8 cellular contexts compared by ENCODE assay signal in the genomic region with DNA sequence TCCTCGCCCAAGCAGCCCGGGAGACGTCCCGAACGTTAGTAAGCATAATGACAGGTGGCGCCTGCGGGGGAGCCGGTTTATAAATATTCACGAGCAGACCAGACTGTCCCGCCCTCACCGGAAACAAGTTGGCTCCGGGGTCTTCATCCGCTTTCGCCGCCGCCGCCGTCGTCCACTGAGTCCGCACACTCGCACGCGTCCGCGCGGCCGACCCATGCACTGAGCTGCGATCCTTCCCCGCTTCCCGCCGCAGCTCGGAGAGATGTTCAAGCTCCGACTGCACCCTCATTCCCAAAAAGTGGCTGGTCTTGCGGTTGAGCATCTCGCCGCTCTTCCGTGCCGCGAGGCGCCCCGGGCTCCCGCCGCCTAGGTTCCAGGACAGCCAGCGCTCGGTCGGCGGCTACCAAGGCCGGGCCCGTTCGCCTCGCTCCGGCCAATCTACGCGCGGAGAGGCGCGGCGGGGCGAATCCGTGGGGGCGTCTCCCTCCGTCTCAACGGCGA. TPM values are rescaled to one million over a fixed set of nuclear protein-coding genes. Genes with fewer than 3 reads are reported as not detected.
A peak's percentile ranks its signal among the peaks of the same experiment; 100 is the strongest.
DNase-seq lines count a peak whose midpoint lies in the region; ATAC-seq and TF ChIP-seq lines count a peak whose summit lies in the region.

No MANE protein-coding gene starts in this region.

- DNase-seq in A673 (ENCODE audit: low spot score) (peak; percentile 60), OCI-LY7 (ENCODE audit: low spot score) (peak; percentile 83), glutamatergic neuron (no peak), prostate gland (ENCODE audit: low spot score) (no peak), cerebellar nuclear complex (lab: John Stamatoyannopoulos, UW) (no peak)
- peak; percentile 43 to 54 for DNase-seq in activated T-cell treated with anti-CD3 and anti-CD28 coated beads, Interleukin-2, amount 50 U/mL, for 72 hours

- H3K27me3 Mint-ChIP-seq in activated T-cell treated with anti-CD3 and anti-CD28 coated beads, Interleukin-2, amount 50 U/mL, for 72 hours (ENCODE audit: low read depth), result no peaks in the 10 kb centered on the region
- H3K27me3 Mint-ChIP-seq in glutamatergic neuron (ENCODE audit: unreplicated experiment), result peaks cover 7% of the 10 kb centered on the region

- H3K4me1 Mint-ChIP-seq in activated T-cell treated with anti-CD3 and anti-CD28 coated beads, Interleukin-2, amount 50 U/mL, for 72 hours (ENCODE audit: low read depth), result peaks cover 28% of the 10 kb centered on the region
- peaks cover 13% of the 10 kb centered on the region for H3K4me1 Mint-ChIP-seq in glutamatergic neuron (ENCODE audit: low read depth, unreplicated experiment)

- intact Hi-C loops in A673 (cut with micrococcal nuclease; ENCODE audit: unreplicated experiment) (no loop called here), OCI-LY7 (cut with micrococcal nuclease; ENCODE audit: unreplicated experiment) (no loop called here), prostate gland (cut with DNase I) (loop anchor here (2.0 kb wide), 1 partner anchor 15 kb away; no protein-coding TSS in a partner anchor)

- WGBS in prostate gland, result under 1% methylated on average over 54 of the region's 64 CpGs

- no peaks in the 10 kb centered on the region for H3K27me3 ChIP-seq in A673 (replicated peaks; ENCODE audit: insufficient read depth, low read depth, low read length, poor library complexity)
- no peaks in the 10 kb centered on the region for H3K27me3 ChIP-seq in prostate gland (replicated peaks; ENCODE audit: insufficient read depth)

- H3K27ac ChIP-seq in A673 (ENCODE audit: low read depth, low read length, poor library complexity, severe bottlenecking) (peak overlapping the region; percentile 62), OCI-LY7 (ENCODE audit: low read depth, low read length, poor library complexity, severe bottlenecking) (peak overlapping the region; percentile 57), prostate gland (peak overlapping the region; percentile 86 to 92)

- no peaks in the 10 kb centered on the region for H4K20me1 ChIP-seq in OCI-LY7 (ENCODE audit: insufficient read depth, low read length)

- H3K36me3 ChIP-seq in A673 (ENCODE audit: insufficient read depth, low read length, poor library complexity, severe bottlenecking) (peaks cover 41% of the 10 kb centered on the region), OCI-LY7 (ENCODE audit: insufficient read depth, low read length) (peaks cover 69% of the 10 kb centered on the region), prostate gland (peaks cover 10 to 11% of the 10 kb centered on the region in 2 donors)

- TF ChIP-seq CTCF in A673 (conservative IDR thresholded peaks at IDR 0.05; ENCODE audit: low read depth, low read length) (no peak), OCI-LY7 (conservative IDR thresholded peaks at IDR 0.05; ENCODE audit: low read length) (no peak), glutamatergic neuron (IDR thresholded peaks at IDR 0.05; ENCODE audit: partially characterized antibody, unreplicated experiment) (no peak), prostate gland (IDR thresholded peaks at IDR 0.05) (no peak)

- no peak for TF ChIP-seq POLR2A in prostate gland (IDR thresholded peaks at IDR 0.05)

- peaks cover 3 to 11% of the 10 kb centered on the region in 2 donors for H3K36me3 Mint-ChIP-seq in activated T-cell treated with anti-CD3 and anti-CD28 coated beads, Interleukin-2, amount 50 U/mL, for 72 hours (ENCODE audit: insufficient read depth in 2 of 2)
- H3K36me3 Mint-ChIP-seq in glutamatergic neuron (ENCODE audit: unreplicated experiment), result peaks cover 6% of the 10 kb centered on the region

- H3K4me1 ChIP-seq in A673 (ENCODE audit: insufficient read depth, low read length, poor library complexity, severe bottlenecking), result peaks cover 10% of the 10 kb centered on the region
- peaks cover 45% of the 10 kb centered on the region for H3K4me1 ChIP-seq in OCI-LY7 (ENCODE audit: insufficient read depth, low read length, poor library complexity, severe bottlenecking)
- peaks cover 16% of the 10 kb centered on the region for H3K4me1 ChIP-seq in prostate gland (replicated peaks)

- H3K4me2 ChIP-seq in OCI-LY7 (ENCODE audit: low read length), result peak overlapping the region; percentile 95

- peaks cover 20% of the 10 kb centered on the region; the same call in 1 of the 2 replicates for H3K79me2 ChIP-seq in OCI-LY7 (ENCODE audit: insufficient read depth, low read depth, low read length)

- H3K9me3 ChIP-seq in A673 (ENCODE audit: low read depth, low read length, poor library complexity, severe bottlenecking), result no peaks in the 10 kb centered on the region
- no peaks in the 10 kb centered on the region for H3K9me3 ChIP-seq in OCI-LY7 (ENCODE audit: low read length)
- H3K9me3 ChIP-seq in prostate gland, result no peaks in the 10 kb centered on the region

- H3K4me3 Mint-ChIP-seq in activated T-cell treated with anti-CD3 and anti-CD28 coated beads, Interleukin-2, amount 50 U/mL, for 72 hours, result peak overlapping the region; percentile 93 to 97
- peak overlapping the region; percentile 93 for H3K4me3 Mint-ChIP-seq in glutamatergic neuron (ENCODE audit: unreplicated experiment)

- H3K4me3 ChIP-seq in A673 (ENCODE audit: low read depth, low read length, poor library complexity, severe bottlenecking) (peak overlapping the region; percentile 72), OCI-LY7 (ENCODE audit: low read depth, low read length, poor library complexity, severe bottlenecking) (peak overlapping the region; percentile 84), prostate gland (peak overlapping the region; percentile 56 to 80)

- POLR2A ChIA-PET in A673 (lab: Charles Lee; ENCODE audit: low non-redundant PET) (no interaction called here), OCI-LY7 (lab: Charles Lee) (no interaction called here)

- no peaks in the 10 kb centered on the region for H3K9me3 Mint-ChIP-seq in activated T-cell treated with anti-CD3 and anti-CD28 coated beads, Interleukin-2, amount 50 U/mL, for 72 hours
- peaks cover 7% of the 10 kb centered on the region for H3K9me3 Mint-ChIP-seq in glutamatergic neuron (ENCODE audit: unreplicated experiment)

- no TSS peak for BruUV-seq in A673 (replicated peaks; lab: Mats Ljungman, UMichigan)
- no TSS peak for BruUV-seq in OCI-LY7 (replicated peaks; lab: Mats Ljungman, UMichigan)

- H3K9me2 ChIP-seq in OCI-LY7 (ENCODE audit: insufficient read depth, low read length), result no peaks in the 10 kb centered on the region

- peak; percentile 30 for ATAC-seq in GM18867 (IDR thresholded peaks at IDR 0.05; ENCODE audit: unreplicated experiment)
- peak; percentile 13 for ATAC-seq in HG03108 (IDR thresholded peaks at IDR 0.05; ENCODE audit: unreplicated experiment)
- peak; percentile 48 to 49 for ATAC-seq in activated T-cell treated with anti-CD3 and anti-CD28 coated beads, Interleukin-2, amount 50 U/mL, for 72 hours (replicated peaks in 1 of 2)

- H2AFZ ChIP-seq in OCI-LY7 (ENCODE audit: low read length), result peak overlapping the region; percentile 65; the same call in 1 of the 2 replicates

- CTCF ChIA-PET in A673 (lab: Charles Lee), result no interaction called here
- CTCF ChIA-PET in OCI-LY7 (lab: Charles Lee; ENCODE audit: unreplicated experiment), result no interaction called here

- peak overlapping the region; percentile 93 for H3K27ac Mint-ChIP-seq in activated T-cell treated with anti-CD3 and anti-CD28 coated beads, Interleukin-2, amount 50 U/mL, for 72 hours
- peak overlapping the region; percentile 56 for H3K27ac Mint-ChIP-seq in glutamatergic neuron (ENCODE audit: unreplicated experiment)

RNA-seq across cellular contexts. Expression of gene CFAP119, which starts 0.4 kb away (rescaled TPM):
- total RNA-seq in A673 (2021) (11.7 and 14.1 TPM in 2 replicates), OCI-LY7 (2022) (25.0 and 27.4 TPM in 2 replicates), glutamatergic neuron (ENCODE audit: unreplicated experiment) (10.9 TPM), prostate gland (10 to 100 TPM in 1 of 2 donors, 1 to 10 TPM in 1; 3.1 to 13.2 TPM)
- 20.7 and 27.4 TPM in 2 replicates for total RNA-seq in OCI-LY7 (2014; rRNA removed; shearing (Covaris generic))
- total RNA-seq in activated T-cell treated with anti-CD3 and anti-CD28 coated beads, Interleukin-2, amount 50 U/mL, for 72 hours, result 1 to 10 TPM; 3.2 to 4.7 TPM

RNA-seq across cellular contexts. Expression of gene RNF40, which starts 0.6 kb away (rescaled TPM):
- 132 and 145 TPM in 2 replicates for total RNA-seq in A673 (2021)
- total RNA-seq in OCI-LY7 (2014; rRNA removed; shearing (Covaris generic)), result 54.8 and 70.5 TPM in 2 replicates
- total RNA-seq in OCI-LY7 (2022), result 108 and 120 TPM in 2 replicates
- total RNA-seq in activated T-cell treated with anti-CD3 and anti-CD28 coated beads, Interleukin-2, amount 50 U/mL, for 72 hours, result 10 to 100 TPM; 60.2 to 63.5 TPM
- 182 TPM for total RNA-seq in glutamatergic neuron (ENCODE audit: unreplicated experiment)
- total RNA-seq in prostate gland, result 100 to 1,000 TPM in 1 of 2 donors, 10 to 100 TPM in 1; 89.9 to 113 TPM

RNA-seq across cellular contexts. Expression of gene PHKG2, which starts 13.3 kb away (rescaled TPM):
- 35.3 and 37.8 TPM in 2 replicates for total RNA-seq in A673 (2021)
- 37.6 and 40.5 TPM in 2 replicates for total RNA-seq in OCI-LY7 (2014; rRNA removed; shearing (Covaris generic))
- total RNA-seq in OCI-LY7 (2022), result 41.9 and 46.5 TPM in 2 replicates
- 10 to 100 TPM; 38.0 to 38.5 TPM for total RNA-seq in activated T-cell treated with anti-CD3 and anti-CD28 coated beads, Interleukin-2, amount 50 U/mL, for 72 hours
- 32.6 TPM for total RNA-seq in glutamatergic neuron (ENCODE audit: unreplicated experiment)
- 10 to 100 TPM; 37.2 to 45.2 TPM for total RNA-seq in prostate gland

RNA-seq across cellular contexts. Expression of gene ZNF629, which starts 25.5 kb away (rescaled TPM):
- total RNA-seq in A673 (2021) (25.3 and 26.9 TPM in 2 replicates), OCI-LY7 (2022) (1.0 and 1.1 TPM in 2 replicates), glutamatergic neuron (ENCODE audit: unreplicated experiment) (42.5 TPM), prostate gland (10 to 100 TPM; 17.9 to 24.0 TPM)
- 1.9 and 2.5 TPM in 2 replicates for total RNA-seq in OCI-LY7 (2014; rRNA removed; shearing (Covaris generic))
- total RNA-seq in activated T-cell treated with anti-CD3 and anti-CD28 coated beads, Interleukin-2, amount 50 U/mL, for 72 hours, result 1 to 10 TPM; 3.7 TPM

Comparison
In these comparisons a context has a peak if more than half of its experiments do, and no peak if none do; other contexts are left out.
1. DNase-seq: peak in A673 (single experiment), OCI-LY7 (single experiment) and activated T-cell treated with anti-CD3 and anti-CD28 coated beads, Interleukin-2, amount 50 U/mL, for 72 hours (2 of 2); none in glutamatergic neuron (single experiment), prostate gland (single experiment) and cerebellar nuclear complex (0 of 2).
2. Peak in every context shown above with its lines, with median percentiles within 50 percentile points of each other: H3K27ac ChIP-seq, H3K4me3 ChIP-seq and ATAC-seq.